ENCODE assay signal across 8 cellular contexts in the genomic region with DNA sequence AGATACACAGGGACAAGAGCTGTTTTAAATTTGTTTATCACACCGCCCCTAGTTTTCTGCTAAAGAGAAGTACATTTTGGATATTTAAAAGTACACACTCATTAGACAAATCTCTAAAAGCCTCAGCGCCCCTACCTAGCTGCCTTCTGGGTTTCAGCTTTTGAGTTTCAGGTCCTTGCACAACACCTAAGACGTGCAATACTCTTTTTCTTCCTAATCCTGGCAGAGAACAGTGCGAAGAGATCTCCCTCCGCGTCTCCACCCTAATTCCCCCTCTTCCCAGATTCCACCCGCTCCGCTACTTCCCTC. TPM values are rescaled to one million over a fixed set of nuclear protein-coding genes. Genes with fewer than 3 reads are reported as not detected.
DNase-seq lines count a peak whose midpoint lies in the region; ATAC-seq and TF ChIP-seq lines count a peak whose summit lies in the region.

No MANE protein-coding gene starts in this region.

- in situ Hi-C loops in Panc1 (cut with HindIII; ENCODE audit: low pct_unique_long_range_greater_than_20kb, low sequenced_read_pairs): no loop called here

- DNase-seq in H9 (no peak), Panc1 (ENCODE audit: low read depth, low spot score) (no peak), glutamatergic neuron (no peak), NCI-H69 (lab: John Stamatoyannopoulos, UW) (no peak), mucosa of gallbladder (ENCODE audit: low spot score) (no peak), NCI-H1930 (lab: John Stamatoyannopoulos, UW) (no peak)

- peak overlapping the region; percentile 56 to 73 for H3K4me3 ChIP-seq in Panc1 (ENCODE audit: low read depth in 2 of 2, low read length in 2 of 2)
- H3K4me3 ChIP-seq in stomach smooth muscle (ENCODE audit: low read length in 2 of 2): peak overlapping the region; percentile 78 to 86

- H3K9me3 ChIP-seq in H9 (ENCODE audit: control insufficient read depth, low read depth, low read length): no peaks in the 10 kb centered on the region
- H3K9me3 ChIP-seq in Panc1 (ENCODE audit: control insufficient read depth, insufficient read depth, low read depth, low read length): no peaks in the 10 kb centered on the region
- no peaks in the 10 kb centered on the region for H3K9me3 ChIP-seq in stomach smooth muscle (ENCODE audit: control insufficient read depth in 2 of 2, low read length in 2 of 2)

- H3K18ac ChIP-seq in H9 (ENCODE audit: insufficient read length, low read depth, low read length): no peak overlapping the region

- H3K23ac ChIP-seq in H9 (ENCODE audit: insufficient read length, low read depth, low read length): no peak overlapping the region

- H3K4ac ChIP-seq in H9 (ENCODE audit: low read depth, low read length): no peak overlapping the region

- WGBS in H9 (ENCODE audit: extremely low coverage, insufficient read length, low lambda C conversion rate): no CpG with 5 or more reads among the region's 8 CpGs

- no peak overlapping the region for H2BK12ac ChIP-seq in H9 (ENCODE audit: insufficient read length, low read depth, low read length)

- no peak overlapping the region for H3T11ph ChIP-seq in H9 (ENCODE audit: low read length)

- H3K9ac ChIP-seq in H9 (ENCODE audit: extremely low read depth, insufficient read length, low read length) (peak overlapping the region; percentile 37), stomach smooth muscle (ENCODE audit: low read length in 2 of 2) (peak overlapping the region; percentile 58 to 63)

- peaks cover 2% of the 10 kb centered on the region; the same call in 1 of the 2 replicates for H3K36me3 ChIP-seq in Panc1 (ENCODE audit: control insufficient read depth, insufficient read depth, low read length)
- no peaks in the 10 kb centered on the region for H3K36me3 ChIP-seq in stomach smooth muscle (ENCODE audit: control insufficient read depth in 2 of 2, insufficient read depth in 2 of 2, low read length in 2 of 2)

- peaks cover 11% of the 10 kb centered on the region for H3K23me2 ChIP-seq in H9 (ENCODE audit: insufficient read length, low read depth, low read length, poor library complexity, severe bottlenecking)

- H2BK5ac ChIP-seq in H9 (ENCODE audit: insufficient read length, low read length): no peak overlapping the region

- H2BK120ac ChIP-seq in H9 (ENCODE audit: low read depth, low read length, poor library complexity, severe bottlenecking): no peak overlapping the region

- H3K27me3 Mint-ChIP-seq in H9 (ENCODE audit: low read depth) (peaks cover 61% of the 10 kb centered on the region), glutamatergic neuron (ENCODE audit: unreplicated experiment) (peaks cover 19% of the 10 kb centered on the region)

- H3K36me3 Mint-ChIP-seq in H9 (ENCODE audit: insufficient read depth in 1 of 3, low read depth in 3 of 3): peaks cover 0 to 6% (median 2%) of the 10 kb centered on the region in 3 experiments; a peak in 2 of 7 replicates
- H3K36me3 Mint-ChIP-seq in glutamatergic neuron (ENCODE audit: unreplicated experiment): no peaks in the 10 kb centered on the region

- H3K4me1 Mint-ChIP-seq in H9 (peaks cover 49 to 53% of the 10 kb centered on the region in 2 experiments), glutamatergic neuron (ENCODE audit: low read depth, unreplicated experiment) (peaks cover 7% of the 10 kb centered on the region)

- H3K14ac ChIP-seq in H9 (ENCODE audit: insufficient read depth, low read length): no peak overlapping the region

- no TSS peak for BruUV-seq in Panc1 (replicated peaks; lab: Mats Ljungman, UMichigan)

- no peaks in the 10 kb centered on the region for H4K20me1 ChIP-seq in H9 (ENCODE audit: control insufficient read depth, insufficient read depth, insufficient read length)

- H4K8ac ChIP-seq in H9 (replicated peaks; ENCODE audit: insufficient read length, low read depth, low read length): no peak overlapping the region

- no peak overlapping the region for H4K5ac ChIP-seq in H9 (ENCODE audit: insufficient read length, low read depth, low read length)

- H3K4me1 ChIP-seq in H9 (ENCODE audit: insufficient read depth, low read length) (no peaks in the 10 kb centered on the region; the same call in 1 of the 2 replicates), Panc1 (ENCODE audit: control insufficient read depth, insufficient read depth, low read length) (peaks cover 6% of the 10 kb centered on the region), stomach smooth muscle (ENCODE audit: control insufficient read depth, insufficient read depth, low read length) (peaks cover 4% of the 10 kb centered on the region)

- H4K91ac ChIP-seq in H9 (ENCODE audit: insufficient read length, low read depth, low read length): no peak overlapping the region

- peak overlapping the region; percentile 84 to 93 for H3K4me3 Mint-ChIP-seq in H9
- H3K4me3 Mint-ChIP-seq in glutamatergic neuron (ENCODE audit: unreplicated experiment): peak overlapping the region; percentile 90

- peak overlapping the region; percentile 86 for H3K4me2 ChIP-seq in H9 (ENCODE audit: insufficient read depth, insufficient read length, low read length)

- H3K27me3 ChIP-seq in H9 (ENCODE audit: insufficient read depth, low read length) (peaks cover 23% of the 10 kb centered on the region), Panc1 (ENCODE audit: control insufficient read depth, insufficient read depth, low read length) (peaks cover 2% of the 10 kb centered on the region; the same call in 1 of the 2 replicates), stomach smooth muscle (ENCODE audit: control insufficient read depth in 1 of 2, insufficient read depth in 2 of 2, low read length in 2 of 2) (peaks cover 0 to 9% of the 10 kb centered on the region in 2 donors)

- peak overlapping the region; percentile 14 for H2AFZ ChIP-seq in H9 (ENCODE audit: low read length)

- H3K79me2 ChIP-seq in H9 (ENCODE audit: insufficient read depth, low read length): no peaks in the 10 kb centered on the region

- no peak overlapping the region for H2BK15ac ChIP-seq in H9 (ENCODE audit: low read depth, low read length)

- no peaks in the 10 kb centered on the region for H3K79me1 ChIP-seq in H9 (ENCODE audit: insufficient read depth, low read depth, low read length, poor library complexity, severe bottlenecking)

- H2AK5ac ChIP-seq in H9 (ENCODE audit: insufficient read length, low read length): no peak overlapping the region

- CTCF ChIA-PET in Panc1 (lab: Charles Lee): no interaction called here

- POLR2A ChIA-PET in Panc1 (lab: Charles Lee): no interaction called here

- H3K27ac ChIP-seq in H9 (ENCODE audit: insufficient read length, low read depth, low read length) (no peak overlapping the region), Panc1 (ENCODE audit: low read length) (no peak overlapping the region), stomach smooth muscle (ENCODE audit: low read length) (no peak overlapping the region)

- H2BK20ac ChIP-seq in H9 (ENCODE audit: low read depth, low read length, poor library complexity, severe bottlenecking): no peak overlapping the region

- ATAC-seq in GM18517 (IDR thresholded peaks at IDR 0.05; ENCODE audit: unreplicated experiment) (peak; percentile 23), Panc1 (no peak)

- no peaks in the 10 kb centered on the region for H3K9me3 Mint-ChIP-seq in H9
- peaks cover 4% of the 10 kb centered on the region for H3K9me3 Mint-ChIP-seq in glutamatergic neuron (ENCODE audit: unreplicated experiment)

- intact Hi-C loops in Panc1 (cut with micrococcal nuclease; ENCODE audit: unreplicated experiment): no loop called here

- no peak for TF ChIP-seq CTCF in H9 (conservative IDR thresholded peaks at IDR 0.05)
- no peak for TF ChIP-seq CTCF in Panc1 (IDR thresholded peaks at IDR 0.05)
- no peak for TF ChIP-seq CTCF in glutamatergic neuron (IDR thresholded peaks at IDR 0.05; ENCODE audit: partially characterized antibody, unreplicated experiment)

- H3K56ac ChIP-seq in H9 (ENCODE audit: insufficient read length, low read depth, low read length): no peak overlapping the region

- H3K27ac Mint-ChIP-seq in H9 (peak overlapping the region in 1 of 3 experiments; percentile 5; a peak in 1 of 7 replicates), glutamatergic neuron (ENCODE audit: unreplicated experiment) (no peak overlapping the region)

RNA-seq across cellular contexts. Expression of a gene that starts 0.4 kb away (rescaled TPM):
- total RNA-seq in H9 (2021) (2.0 and 2.2 TPM in 2 replicates), Panc1 (2021; ENCODE audit: unreplicated experiment) (1.5 TPM), glutamatergic neuron (ENCODE audit: unreplicated experiment) (0.34 TPM), mucosa of gallbladder (164 TPM)
- polyA plus RNA-seq in Panc1 (2012; ENCODE audit: insufficient read length): 0.64 TPM

Comparison
In these comparisons a context has a peak if more than half of its experiments do, and no peak if none do; other contexts are left out.
1. RNA of a gene that starts 0.4 kb away (total RNA-seq): 164 TPM in mucosa of gallbladder (single experiment); 2.0 to 2.2 TPM in H9, 1.5 TPM in Panc1 (single experiment) and 0.34 TPM in glutamatergic neuron (single experiment); every median in the first group is over 10 times any median in the second.